11 cellular contexts compared by ENCODE assay signal in the genomic region with DNA sequence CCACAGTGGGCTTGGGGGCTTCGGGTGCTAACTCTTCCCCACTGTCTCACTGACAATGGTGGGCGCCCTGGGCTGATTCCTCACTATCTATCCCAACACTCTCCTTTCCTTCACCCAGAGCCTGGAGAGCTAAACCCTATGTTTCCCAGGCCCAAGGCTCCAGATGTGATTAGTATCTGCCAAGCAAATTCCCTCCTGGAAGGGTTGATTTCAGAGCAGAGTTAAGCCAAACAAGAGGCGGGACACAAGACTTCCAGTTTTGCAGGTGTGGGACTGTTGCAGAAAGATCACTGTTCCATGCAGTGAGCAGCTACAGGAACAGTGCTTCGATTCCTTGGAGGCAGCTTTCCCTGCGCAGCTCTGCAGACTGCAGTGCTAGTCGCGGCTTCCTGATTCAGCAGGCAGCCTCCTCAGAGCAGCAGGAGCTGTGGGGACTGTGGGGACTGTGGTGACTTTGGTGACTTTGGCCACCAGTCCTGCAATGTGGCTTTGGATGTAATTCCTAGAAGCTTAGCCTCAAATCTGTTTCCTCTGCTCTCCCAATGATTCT.
DNase-seq lines count a peak whose midpoint lies in the region; ATAC-seq, FAIRE-seq and TF ChIP-seq lines count a peak whose summit lies in the region.
"Had no signal": no experiment of that assay in that cellular context is flagged by ENCODE, and none has a peak within 500 bp of the region (broad histone marks: within the 10 kb centered on the region; RNA-seq: fewer than 3 reads in every experiment).

No MANE protein-coding gene starts in this region.

- H3K79me1 ChIP-seq in IMR-90 (ENCODE audit: low read depth in 1 of 2, low read length in 2 of 2), result no peaks in the 10 kb centered on the region

- peak overlapping the region; percentile 74; the same call in 1 of the 2 replicates for H3K27ac ChIP-seq in IMR-90 (ENCODE audit: insufficient read depth, low read length)
- H3K27ac ChIP-seq in HepG2 (ENCODE audit: extremely low read length, insufficient read depth, low read length), result peak overlapping the region; percentile 49
- no peak overlapping the region for H3K27ac ChIP-seq in spleen
- H3K27ac ChIP-seq in ovary, result peak overlapping the region in 1 of 2 donors; percentile 28

- no peak for DNase-seq in IMR-90
- DNase-seq in choroid plexus epithelial cell (ENCODE audit: low read depth), result peak; percentile 23
- DNase-seq in HepG2 (ENCODE audit: low spot score), result no peak
- DNase-seq in spleen, result peak; percentile 27
- no peak for DNase-seq in C1 segment of cervical spinal cord (lab: John Stamatoyannopoulos, UW)
- DNase-seq in NCI-H2171 (lab: John Stamatoyannopoulos, UW), result no peak
- DNase-seq in ovary, result no peak
- DNase-seq: activated T-cell treated with anti-CD3 and anti-CD28 coated beads, Interleukin-2, amount 50 U/mL, for 4 hours; NCI-H524; stimulated activated CD4-positive, alpha-beta T cell treated with anti-CD3 and anti-CD28 coated beads, Interleukin-4, amount 100 ng/mL, for 4 hours had no signal

- H2AFZ ChIP-seq in IMR-90 (replicated peaks; ENCODE audit: low read length, poor library complexity) (no peak overlapping the region), HepG2 (ENCODE audit: low read length) (peak overlapping the region; percentile 42)

- no peaks in the 10 kb centered on the region for H3K27me3 ChIP-seq in IMR-90 (ENCODE audit: control insufficient read depth, insufficient read depth, low read length)
- no peaks in the 10 kb centered on the region; a peak in 1 of 5 replicates for H3K27me3 ChIP-seq in HepG2 (ENCODE audit: control insufficient read depth in 1 of 2, insufficient read depth in 2 of 2, low read length in 2 of 2)
- H3K27me3 ChIP-seq in spleen (replicated peaks in 1 of 7), result no peaks in the 10 kb centered on the region
- no peaks in the 10 kb centered on the region for H3K27me3 ChIP-seq in ovary

- intact Hi-C loops in IMR-90 (cut with micrococcal nuclease) (loop anchor here (1.0 to 10.0 kb wide), 3 partner anchors 61 to 321 kb away; a partner anchor contains a TSS), HepG2 (cut with micrococcal nuclease; ENCODE audit: unreplicated experiment) (no loop called here), spleen (cut with DNase I; ENCODE audit: low total_unique reads) (no loop called here), ovary (cut with DNase I) (loop anchor here in 2 of 4 donors (10.0 kb wide), 2 partner anchors 99 to 169 kb away; a partner anchor contains a TSS)

- WGBS in IMR-90 (ENCODE audit: extremely low coverage in 2 of 2, insufficient read length in 1 of 2), 2 experiments, result 70% methylated on average over 3 of the region's 7 CpGs; no CpG with 5 or more reads in 1 of the 2 experiments
- 40% methylated on average over 3 of the region's 7 CpGs for WGBS in HepG2 (ENCODE audit: low lambda C conversion rate)
- 75 to 87% (median 79%) methylated on average over 6 to 7 of the region's 7 CpGs for WGBS in spleen, 5 donors
- WGBS in ovary, 3 donors, result 77 to 86% (median 83%) methylated on average over 7 of the region's 7 CpGs

- H2BK15ac ChIP-seq in IMR-90 (ENCODE audit: low read depth, low read length), result peak overlapping the region; percentile 22; the same call in 2 of the 3 replicates

- TF ChIP-seq RAD21 in IMR-90 (IDR thresholded peaks at IDR 0.05; ENCODE audit: low read length) (no peak), HepG2 (CRISPR knock-in tag; IDR thresholded peaks at IDR 0.05) (no peak)

- H3K4me3 ChIP-seq in IMR-90 (ENCODE audit: insufficient read depth, low read depth, low read length) (no peak overlapping the region), choroid plexus epithelial cell (ENCODE audit: low read depth, low read length) (no peak overlapping the region), HepG2 (replicated peaks in 1 of 3; ENCODE audit: insufficient read depth in 1 of 3, low read depth in 2 of 3, low read length in 3 of 3) (peak overlapping the region in 2 of 3 experiments; percentile 31 to 50; a peak in 3 of 6 replicates), spleen (no peak overlapping the region), ovary (no peak overlapping the region)

- peak overlapping the region; percentile 38; the same call in 1 of the 2 replicates for H3K4ac ChIP-seq in IMR-90 (ENCODE audit: low read depth, low read length)

- peak overlapping the region; percentile 10; the same call in 1 of the 2 replicates for H4K5ac ChIP-seq in IMR-90 (ENCODE audit: low read depth, low read length)

- H2BK5ac ChIP-seq in IMR-90 (ENCODE audit: low read depth, low read length, poor library complexity, severe bottlenecking), result peak overlapping the region; percentile 12

- H3K18ac ChIP-seq in IMR-90 (ENCODE audit: low read depth, low read length), result peak overlapping the region; percentile 38; the same call in 1 of the 2 replicates

- TF ChIP-seq EP300 in HepG2 (IDR thresholded peaks at IDR 0.05; ENCODE audit: low read depth in 2 of 2, low read length in 2 of 2), result no peak
- no peak for TF ChIP-seq EP300 in HepG2 (CRISPR knock-in tag; IDR thresholded peaks at IDR 0.05; ENCODE audit: borderline replicate concordance)
- no peak for TF ChIP-seq EP300 in ovary (IDR thresholded peaks at IDR 0.05)

- TF ChIP-seq POLR2A in IMR-90 (IDR thresholded peaks at IDR 0.05; ENCODE audit: low read depth, low read length) (no peak), HepG2 (IDR thresholded peaks at IDR 0.05; ENCODE audit: insufficient read depth in 1 of 2, low read depth in 2 of 2, low read length in 2 of 2) (no peak), spleen (IDR thresholded peaks at IDR 0.05) (no peak), ovary (IDR thresholded peaks at IDR 0.05) (no peak)

- H4K91ac ChIP-seq in IMR-90 (ENCODE audit: insufficient read depth, low read depth, low read length), result peak overlapping the region; percentile 78

- H3K4me2 ChIP-seq in IMR-90 (ENCODE audit: low read depth, low read length) (no peak overlapping the region; the same call in 1 of the 2 replicates), HepG2 (ENCODE audit: low read depth, low read length) (peak overlapping the region; percentile 72)

- H3K14ac ChIP-seq in IMR-90 (replicated peaks; ENCODE audit: low read depth, low read length), result peak overlapping the region; percentile 42

- H2AK9ac ChIP-seq in IMR-90 (replicated peaks; ENCODE audit: low read depth, low read length, poor library complexity), result peak overlapping the region; percentile 48

- CTCF ChIA-PET in IMR-90 (lab: Yijun Ruan, JAX) (no interaction called here), HepG2 (lab: Yijun Ruan, JAX; ENCODE audit: low intra/inter-chr PET ratio, low total read pairs) (no interaction called here)

- TF ChIP-seq CTCF in IMR-90 (conservative IDR thresholded peaks at IDR 0.05; ENCODE audit: low read depth, low read length) (no peak), choroid plexus epithelial cell (conservative IDR thresholded peaks at IDR 0.05; ENCODE audit: low read depth, low read length) (no peak), HepG2 (CRISPR knock-in tag; IDR thresholded peaks at IDR 0.05) (no peak), spleen (IDR thresholded peaks at IDR 0.05 in 8 of 11, conservative IDR thresholded peaks at IDR 0.05 in 3 of 11) (no peak), ovary (IDR thresholded peaks at IDR 0.05) (no peak)

- peaks cover 25% of the 10 kb centered on the region for H3K4me1 ChIP-seq in IMR-90 (ENCODE audit: control insufficient read depth, insufficient read depth, low read length)
- peaks cover 77% of the 10 kb centered on the region for H3K4me1 ChIP-seq in HepG2 (ENCODE audit: insufficient read depth, low read length)
- H3K4me1 ChIP-seq in spleen, result peaks cover 0 to 19% (median 2%) of the 10 kb centered on the region in 6 donors
- peaks cover 15% of the 10 kb centered on the region for H3K4me1 ChIP-seq in ovary (ENCODE audit: insufficient read depth)

- FAIRE-seq in HepG2 (lab: Jason Lieb, UNC), result no peak

- H3K9ac ChIP-seq in IMR-90 (ENCODE audit: low read depth, low read length), result no peak overlapping the region
- H3K9ac ChIP-seq in HepG2 (ENCODE audit: insufficient read depth, low read depth, low read length), result peak overlapping the region; percentile 49; the same call in 1 of the 2 replicates

- H3K9me3 ChIP-seq in IMR-90 (ENCODE audit: control insufficient read depth, insufficient read depth, low read length) (no peaks in the 10 kb centered on the region), HepG2 (ENCODE audit: low read length) (no peaks in the 10 kb centered on the region), spleen (peaks cover 0 to 5% (median 0%) of the 10 kb centered on the region in 8 donors), ovary (no peaks in the 10 kb centered on the region)

- dilution Hi-C loops in IMR-90 (cut with HindIII; ENCODE audit: low sequenced_read_pairs, unreplicated experiment), result no loop called here

- H3K36me3 ChIP-seq in IMR-90 (ENCODE audit: control insufficient read depth, insufficient read depth, low read length), result no peaks in the 10 kb centered on the region
- H3K36me3 ChIP-seq in HepG2 (replicated peaks in 1 of 2; ENCODE audit: control insufficient read depth in 1 of 2, insufficient read depth in 2 of 2, low read length in 2 of 2), result no peaks in the 10 kb centered on the region
- H3K36me3 ChIP-seq in spleen, result no peaks in the 10 kb centered on the region
- H3K36me3 ChIP-seq in ovary, result no peaks in the 10 kb centered on the region

- H3K79me2 ChIP-seq in HepG2 (ENCODE audit: insufficient read depth, low read length), result no peaks in the 10 kb centered on the region

- no TSS peak for BruUV-seq in IMR-90 (replicated peaks; lab: Mats Ljungman, UMichigan)
- no TSS peak for BruUV-seq in HepG2 (replicated peaks; lab: Mats Ljungman, UMichigan)

- peaks cover 14% of the 10 kb centered on the region for H3K9me1 ChIP-seq in IMR-90 (ENCODE audit: insufficient read depth, low read length)

- in situ Hi-C loops in IMR-90 (cut with MboI; ENCODE audit: low sequenced_read_pairs), result no loop called here
- in situ Hi-C loops in HepG2 (cut with HindIII; ENCODE audit: extremely low pct_ligation_motif_present, low pct_unique_long_range_greater_than_20kb), result no loop called here

- H2AK5ac ChIP-seq in IMR-90 (ENCODE audit: low read depth, low read length), result peak overlapping the region; percentile 89

- POLR2A ChIA-PET in IMR-90 (lab: Charles Lee; ENCODE audit: unreplicated experiment), result no interaction called here
- POLR2A ChIA-PET in HepG2 (lab: Yijun Ruan, JAX), result interaction anchor here (1.3 to 1.8 kb wide), 4 partner anchors 25 to 228 kb away, joined by 3 to 14 read pairs (median 4); no protein-coding TSS in a partner anchor

- no peak overlapping the region for H3K23ac ChIP-seq in IMR-90 (ENCODE audit: low read depth, low read length)

- H2BK20ac ChIP-seq in IMR-90 (ENCODE audit: low read depth, low read length), result peak overlapping the region; percentile 54

- H4K20me1 ChIP-seq in IMR-90 (ENCODE audit: insufficient read depth, low read length), result peaks cover 4% of the 10 kb centered on the region; the same call in 1 of the 2 replicates
- no peaks in the 10 kb centered on the region for H4K20me1 ChIP-seq in HepG2 (ENCODE audit: insufficient read depth, low read length)

- peak overlapping the region in 1 of 2 experiments; percentile 68; a peak in 1 of 4 replicates for H4K8ac ChIP-seq in IMR-90 (ENCODE audit: low read depth in 2 of 2, low read length in 2 of 2)

- H3K56ac ChIP-seq in IMR-90 (ENCODE audit: extremely low read depth, insufficient read depth, low read length), result no peak overlapping the region; the same call in 1 of the 2 replicates

- ATAC-seq in IMR-90 (ENCODE audit: low read depth), result no peak
- peak; percentile 57 for ATAC-seq in HepG2
- ATAC-seq in HG03025 (IDR thresholded peaks at IDR 0.05; ENCODE audit: low FRiP score, unreplicated experiment), result no peak
- ATAC-seq: activated T-cell treated with anti-CD3 and anti-CD28 coated beads, Interleukin-2, amount 50 U/mL, for 4 hours had no signal

- H2BK120ac ChIP-seq in IMR-90 (ENCODE audit: low read depth, low read length), result peak overlapping the region; percentile 69

Comparison
In these comparisons a context has a peak if more than half of its experiments do, and no peak if none do; other contexts are left out.
1. DNase-seq: peak in choroid plexus epithelial cell (single experiment) and spleen (single experiment); none in IMR-90 (single experiment), HepG2 (single experiment), C1 segment of cervical spinal cord (0 of 14), NCI-H2171 (single experiment) and ovary (0 of 5).
2. H3K27ac ChIP-seq: peak in IMR-90 (single experiment) and HepG2 (single experiment); none in spleen (0 of 8).
3. H3K4me3 ChIP-seq: peak in HepG2 (2 of 3); none in IMR-90 (single experiment), choroid plexus epithelial cell (single experiment), spleen (0 of 8) and ovary (single experiment).